8 cellular contexts compared by ENCODE assay signal in genomic region chr9:129174102-129174723, GRCh38. TPM values are rescaled to one million over a fixed set of nuclear protein-coding genes. Genes with fewer than 3 reads are reported as not detected.
A peak's percentile ranks its signal among the peaks of the same experiment; 100 is the strongest.
DNase-seq lines count a peak whose midpoint lies in the region; ATAC-seq and TF ChIP-seq lines count a peak whose summit lies in the region.

No MANE protein-coding gene starts in this region.

- peak overlapping the region; percentile 26 for H2AFZ ChIP-seq in hepatocyte

- intact Hi-C loops in uterus (cut with DNase I; ENCODE audit: low total_unique reads) = loop anchor here (5.0 to 10.0 kb wide), 5 partner anchors 37 to 433 kb away; no protein-coding TSS in a partner anchor

- no peaks in the 10 kb centered on the region for H3K9me2 ChIP-seq in hepatocyte (replicated peaks; ENCODE audit: insufficient read depth)

- H3K27me3 ChIP-seq in hepatocyte (no peaks in the 10 kb centered on the region), rectal smooth muscle tissue (ENCODE audit: control insufficient read depth, insufficient read depth, low read length) (peaks cover 3% of the 10 kb centered on the region), uterus (no peaks in the 10 kb centered on the region)

- ATAC-seq in GM21825 (IDR thresholded peaks at IDR 0.05; ENCODE audit: unreplicated experiment) = no peak

- H3K36me3 ChIP-seq in hepatocyte (replicated peaks; ENCODE audit: insufficient read depth, low read depth) (no peaks in the 10 kb centered on the region), rectal smooth muscle tissue (ENCODE audit: control insufficient read depth, insufficient read depth, low read length) (no peaks in the 10 kb centered on the region), uterus (no peaks in the 10 kb centered on the region)

- peak overlapping the region; percentile 87 for H3K9ac ChIP-seq in rectal smooth muscle tissue (ENCODE audit: low read length)

- H3K9me3 ChIP-seq in hepatocyte (ENCODE audit: low read depth) = no peaks in the 10 kb centered on the region
- no peaks in the 10 kb centered on the region for H3K9me3 ChIP-seq in uterus

- H3K4me2 ChIP-seq in hepatocyte = peak overlapping the region; percentile 94

- TF ChIP-seq CTCF in GM12864 (IDR thresholded peaks at IDR 0.05; ENCODE audit: low read depth, low read length, missing control alignments) (peak; percentile 99), astrocyte of the cerebellum (IDR thresholded peaks at IDR 0.05; ENCODE audit: low read depth, low read length, missing control alignments) (peak; percentile 98), hepatocyte (IDR thresholded peaks at IDR 0.05; ENCODE audit: poor library complexity) (peak; percentile 98), uterus (IDR thresholded peaks at IDR 0.05) (peak; percentile 96 to 99 (median 98))

- H3K4me3 ChIP-seq in GM12864 (ENCODE audit: low read depth, low read length) = peak overlapping the region; percentile 56
- H3K4me3 ChIP-seq in astrocyte of the cerebellum (ENCODE audit: low read depth, low read length) = peak overlapping the region; percentile 94
- peak overlapping the region; percentile 34 for H3K4me3 ChIP-seq in hepatocyte
- peak overlapping the region; percentile 77 for H3K4me3 ChIP-seq in rectal smooth muscle tissue (ENCODE audit: low read length)
- peak overlapping the region; percentile 66 to 98 for H3K4me3 ChIP-seq in uterus

- H4K20me1 ChIP-seq in hepatocyte (ENCODE audit: insufficient read depth, poor library complexity, severe bottlenecking) = no peaks in the 10 kb centered on the region

- 1% methylated on average over 42 of the region's 55 CpGs for WGBS in hepatocyte (ENCODE audit: low lambda C conversion rate, missing lambda C conversion rate)

- peaks cover 14% of the 10 kb centered on the region for H3K79me2 ChIP-seq in hepatocyte

- in situ Hi-C loops in astrocyte of the cerebellum (cut with HindIII; ENCODE audit: low sequenced_read_pairs) = loop anchor here (5.0 kb wide), 1 partner anchor 63 kb away; no protein-coding TSS in a partner anchor

- DNase-seq in GM12864 (ENCODE audit: low read depth) (peak; percentile 33), NCI-H187 (lab: John Stamatoyannopoulos, UW) (peak; percentile 17 to 27), T-helper 9 cell (peak; percentile 76), astrocyte of the cerebellum (ENCODE audit: low read depth) (peak; percentile 86), hepatocyte (ENCODE audit: low spot score) (peak; percentile 95), uterus (peak; percentile 95)

- TF ChIP-seq POLR2A in uterus (IDR thresholded peaks at IDR 0.05) = peak; percentile 58 to 74

- H3K4me1 ChIP-seq in hepatocyte (ENCODE audit: insufficient read depth) = peaks cover 15% of the 10 kb centered on the region
- peaks cover 3% of the 10 kb centered on the region for H3K4me1 ChIP-seq in rectal smooth muscle tissue (ENCODE audit: control insufficient read depth, insufficient read depth, low read length)
- H3K4me1 ChIP-seq in uterus = peaks cover 0 to 8% of the 10 kb centered on the region in 2 donors

- H3K27ac ChIP-seq in hepatocyte = peak overlapping the region; percentile 99
- peak overlapping the region; percentile 99 for H3K27ac ChIP-seq in rectal smooth muscle tissue (ENCODE audit: low read depth, low read length)
- peak overlapping the region; percentile 97 to 98 for H3K27ac ChIP-seq in uterus

RNA-seq across cellular contexts. Expression of gene IER5L, which starts 3.8 kb away (rescaled TPM):
- total RNA-seq in hepatocyte (34.5 and 38.0 TPM in 2 replicates), uterus (10 to 100 TPM in 2 of 4 donors, 1 to 10 TPM in 2; 1.8 to 31.0 (median 14.5) TPM)
- 39.7 and 46.5 TPM in 2 replicates for polyA plus RNA-seq in hepatocyte

Comparison
In these comparisons a context has a peak if more than half of its experiments do, and no peak if none do; other contexts are left out.
1. DNase-seq: peak in every context shown above with its lines; median percentile 95 in hepatocyte; 95 in uterus; 86 in astrocyte of the cerebellum; 76 in T-helper 9 cell; 33 in GM12864; 22 in NCI-H187.
2. H3K4me3 ChIP-seq: peak in every context shown above with its lines; median percentile 94 in astrocyte of the cerebellum; 82 in uterus; 77 in rectal smooth muscle tissue; 56 in GM12864; 34 in hepatocyte.